Comparison of ENCODE assay signal across 31 cellular contexts in the genomic region with DNA sequence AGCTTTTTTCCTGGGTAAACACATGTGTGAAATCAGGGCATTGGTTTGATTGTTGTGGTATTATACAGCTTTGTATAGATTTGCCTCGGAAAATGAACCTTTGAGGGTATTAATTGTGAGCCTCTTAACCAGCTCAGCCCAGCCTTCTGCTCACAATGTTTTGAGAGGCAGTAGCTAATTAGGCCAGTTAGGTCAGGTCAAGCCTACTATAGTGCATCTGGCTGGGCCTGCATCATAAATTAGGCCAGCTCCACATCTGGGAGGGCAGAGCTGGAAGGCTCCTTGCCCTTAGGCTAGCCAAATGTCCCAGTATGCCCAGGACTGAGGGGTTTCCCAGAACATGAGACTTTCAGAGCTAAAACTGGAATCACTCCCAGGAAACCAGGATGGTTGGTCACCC. TPM values are rescaled to one million over a fixed set of nuclear protein-coding genes. Genes with fewer than 3 reads are reported as not detected.
"Had no signal": no experiment of that assay in that cellular context is flagged by ENCODE, and none has a peak within 500 bp of the region (broad histone marks: within the 10 kb centered on the region; RNA-seq: fewer than 3 reads in every experiment).

No MANE protein-coding gene starts in this region.

- H3K36me3 Mint-ChIP-seq: activated CD4-positive, alpha-beta memory T cell treated with anti-CD3 and anti-CD28 coated beads for 36 hours; activated naive CD8-positive, alpha-beta T cell; T-cell had no signal

- H3K4me1 Mint-ChIP-seq: activated CD4-positive, alpha-beta T cell treated with anti-CD3 and anti-CD28 coated beads, Interleukin-2, amount 10 ng/mL, durations not matched to agents 7 days and 5 days; activated T-helper 17 cell treated with anti-CD3 and anti-CD28 coated beads, Interleukin-2, amount 50 U/mL, for 72 hours; T-cell had no signal

- H3K27ac Mint-ChIP-seq: activated CD4-positive, alpha-beta memory T cell treated with anti-CD3 and anti-CD28 coated beads for 36 hours; activated CD4-positive, alpha-beta T cell treated with anti-CD3 and anti-CD28 coated beads, Interleukin-2, amount 10 ng/mL, durations not matched to agents 7 days and 5 days; activated naive CD4-positive, alpha-beta T cell treated with anti-CD3 and anti-CD28 coated beads for 36 hours; activated naive CD8-positive, alpha-beta T cell; activated T-helper 17 cell treated with anti-CD3 and anti-CD28 coated beads, Interleukin-2, amount 50 U/mL, for 72 hours; T-cell had no signal

- H3K36me3 ChIP-seq: brain microvascular endothelial cell, cardiac muscle cell, SJSA1 had no signal

- H3K27ac ChIP-seq: brain microvascular endothelial cell, cardiac muscle cell, SJSA1 had no signal

- H3K9me3 Mint-ChIP-seq: activated CD4-positive, alpha-beta memory T cell treated with anti-CD3 and anti-CD28 coated beads for 36 hours; activated CD4-positive, alpha-beta T cell treated with anti-CD3 and anti-CD28 coated beads, Interleukin-2, amount 10 ng/mL, durations not matched to agents 7 days and 5 days had no signal

- DNase-seq: activated CD4-positive, alpha-beta memory T cell treated with anti-CD3 and anti-CD28 coated beads for 36 hours; activated CD4-positive, alpha-beta T cell treated with anti-CD3 and anti-CD28 coated beads, Interleukin-2, amount 10 ng/mL, durations not matched to agents 7 days and 5 days; activated CD4-positive, CD25-positive, alpha-beta regulatory T cell; activated gamma-delta T cell; activated naive CD4-positive, alpha-beta T cell treated with anti-CD3 and anti-CD28 coated beads for 36 hours; activated T-cell treated with anti-CD3 and anti-CD28 coated beads for 4 hours; activated T-cell treated with anti-CD3 and anti-CD28 coated beads, Interleukin-2, amount 50 U/mL, for 48 hours; amygdala; brain microvascular endothelial cell; cerebellar nuclear complex; Karpas-422; MM.1S; NCI-H1105; NCI-H146; NCI-H187 treated with DMSO at 0.1 percent for 48 hours; NCI-H2081 treated with DMSO at 0.1 percent for 48 hours; NCI-H2171; NCI-H2227 treated with DMSO at 0.1 percent for 48 hours; NCI-H446 treated with DMSO at 0.1 percent for 48 hours; NCI-H526 treated with DMSO at 0.1 percent for 48 hours; PC-3; SHP77; T-cell; T-helper 2 cell; T1000 had no signal

- H3K27me3 ChIP-seq: brain microvascular endothelial cell, cardiac muscle cell, SJSA1 had no signal

- H3K4me3 ChIP-seq: cardiac muscle cell, K562, SJSA1 had no signal

- H3K4me3 Mint-ChIP-seq: activated CD4-positive, alpha-beta memory T cell treated with anti-CD3 and anti-CD28 coated beads for 36 hours; activated CD4-positive, alpha-beta T cell treated with anti-CD3 and anti-CD28 coated beads, Interleukin-2, amount 10 ng/mL, durations not matched to agents 7 days and 5 days; activated naive CD4-positive, alpha-beta T cell treated with anti-CD3 and anti-CD28 coated beads for 36 hours; activated naive CD8-positive, alpha-beta T cell; activated T-helper 17 cell treated with anti-CD3 and anti-CD28 coated beads, Interleukin-2, amount 50 U/mL, for 72 hours; T-cell had no signal

- H3K27me3 Mint-ChIP-seq: activated CD4-positive, alpha-beta memory T cell treated with anti-CD3 and anti-CD28 coated beads for 36 hours; activated CD4-positive, alpha-beta T cell treated with anti-CD3 and anti-CD28 coated beads, Interleukin-2, amount 10 ng/mL, durations not matched to agents 7 days and 5 days; activated naive CD8-positive, alpha-beta T cell; activated T-helper 17 cell treated with anti-CD3 and anti-CD28 coated beads, Interleukin-2, amount 50 U/mL, for 72 hours; T-cell had no signal

- H3K4me1 ChIP-seq: SJSA1 had no signal

RNA-seq across cellular contexts. Expression of gene LRATD1, which starts 43.0 kb away (rescaled TPM):
- total RNA-seq: activated CD4-positive, alpha-beta memory T cell treated with anti-CD3 and anti-CD28 coated beads for 36 hours; activated CD4-positive, alpha-beta T cell treated with anti-CD3 and anti-CD28 coated beads, Interleukin-2, amount 10 ng/mL, durations not matched to agents 7 days and 5 days; activated CD8-positive, alpha-beta memory T cell treated with anti-CD3 and anti-CD28 coated beads for 36 hours; activated naive CD4-positive, alpha-beta T cell treated with anti-CD3 and anti-CD28 coated beads for 36 hours; activated T-helper 17 cell treated with anti-CD3 and anti-CD28 coated beads, Interleukin-2, amount 50 U/mL, for 72 hours; SJSA1 had no signal
